Comparison of ENCODE assay signal across 1 cellular context in the genomic region with DNA sequence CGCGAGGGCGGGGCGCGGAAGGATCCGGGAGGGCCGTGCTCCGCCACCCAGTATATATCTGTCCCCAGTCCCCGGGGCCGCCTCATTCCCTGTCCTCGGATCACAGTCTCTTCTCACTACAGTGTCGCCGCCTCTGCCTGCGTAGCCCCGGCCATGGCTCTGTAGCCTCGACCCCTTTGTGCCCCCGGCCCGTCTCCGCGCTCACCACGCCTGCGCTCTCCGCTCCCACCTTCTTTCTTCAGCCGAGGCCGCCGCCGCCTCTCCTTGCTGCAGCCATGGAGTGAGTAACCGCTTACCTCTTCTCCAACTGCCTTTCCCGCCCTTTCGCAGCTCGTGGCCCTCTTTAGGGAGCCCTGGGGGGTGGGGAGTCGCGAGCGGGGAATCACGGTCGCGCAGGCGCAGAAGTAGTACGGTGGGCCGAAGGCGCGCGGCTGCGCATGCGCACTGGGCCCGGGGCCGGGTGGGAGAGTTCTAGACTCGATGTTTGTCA.
A peak's percentile ranks its signal among the peaks of the same experiment; 100 is the strongest.
TF ChIP-seq lines count a peak whose summit lies in the region.

A gene with protein sequence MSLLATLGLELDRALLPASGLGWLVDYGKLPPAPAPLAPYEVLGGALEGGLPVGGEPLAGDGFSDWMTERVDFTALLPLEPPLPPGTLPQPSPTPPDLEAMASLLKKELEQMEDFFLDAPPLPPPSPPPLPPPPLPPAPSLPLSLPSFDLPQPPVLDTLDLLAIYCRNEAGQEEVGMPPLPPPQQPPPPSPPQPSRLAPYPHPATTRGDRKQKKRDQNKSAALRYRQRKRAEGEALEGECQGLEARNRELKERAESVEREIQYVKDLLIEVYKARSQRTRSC (plus strand): TSS at position 85 of the 490 bp plus-strand sequence. CDS start 1,646 bp downstream, outside the sequence.
NUP62 (minus strand) TSS at position 384 of the 490 bp plus-strand sequence. CDS start 19,697 bp downstream, outside the sequence.

TF ChIP-seq in HepG2, 621 proteins besides CTCF, POLR2A, EP300 and RAD21 (continued from another document and continues in another):
- TF ChIP-seq ZNF557 (CRISPR knock-in tag; IDR thresholded peaks at IDR 0.05) (peak; percentile 68; the same call in 1 of the 2 replicates), ZNF232 (CRISPR knock-in tag; IDR thresholded peaks at IDR 0.05; ENCODE audit: borderline replicate concordance) (no peak), ZNF3 (CRISPR knock-in tag; IDR thresholded peaks at IDR 0.05) (no peak), ARNT2 (CRISPR knock-in tag; IDR thresholded peaks at IDR 0.05; ENCODE audit: low read depth) (peak; percentile 76; the same call in 1 of the 2 replicates), KAT7 (CRISPR knock-in tag; IDR thresholded peaks at IDR 0.05; ENCODE audit: borderline replicate concordance) (peak; percentile 93; the same call in 1 of the 2 replicates), ISL2 (CRISPR knock-in tag; IDR thresholded peaks at IDR 0.05) (peak; percentile 75), ZNF256 (CRISPR knock-in tag; conservative IDR thresholded peaks at IDR 0.05) (peak; percentile 87; the same call in 1 of the 2 replicates), ZNF292 (CRISPR knock-in tag; IDR thresholded peaks at IDR 0.05; ENCODE audit: borderline replicate concordance, low read depth) (peak; percentile 39), IKZF1 (IDR thresholded peaks at IDR 0.05) (no peak), IKZF4 (CRISPR knock-in tag; IDR thresholded peaks at IDR 0.05; ENCODE audit: borderline replicate concordance, low read depth, not compliant biosample characterization) (peak; percentile 90), ZNF205 (CRISPR knock-in tag; IDR thresholded peaks at IDR 0.05) (peak; percentile 44; the same call in 1 of the 2 replicates), CREBL2 (CRISPR knock-in tag; IDR thresholded peaks at IDR 0.05; ENCODE audit: borderline replicate concordance) (no peak; the same call in 1 of the 2 replicates), MYC (CRISPR knock-in tag; IDR thresholded peaks at IDR 0.05; ENCODE audit: borderline replicate concordance) (peak; percentile 87), BORCS8-MEF2B (CRISPR knock-in tag; IDR thresholded peaks at IDR 0.05) (peak; percentile 96), MTA3 (CRISPR knock-in tag; IDR thresholded peaks at IDR 0.05) (no peak), STAG1 (CRISPR knock-in tag; IDR thresholded peaks at IDR 0.05) (no peak), POLR2AphosphoS5 (IDR thresholded peaks at IDR 0.05; ENCODE audit: low read depth, low read length) (no peak), ZNF577 (CRISPR knock-in tag; IDR thresholded peaks at IDR 0.05; ENCODE audit: borderline replicate concordance, low read depth) (peak; percentile 72; the same call in 1 of the 2 replicates), SALL2 (CRISPR knock-in tag; IDR thresholded peaks at IDR 0.05) (peak; percentile 92), TBX3 (IDR thresholded peaks at IDR 0.05; ENCODE audit: borderline replicate concordance) (no peak), HNRNPUL1 (IDR thresholded peaks at IDR 0.05; ENCODE audit: low read depth, low read length) (0 out of 2 replicates have a peak, but pooled peaks have one; percentile 61), ZNF777 (CRISPR knock-in tag; IDR thresholded peaks at IDR 0.05) (no peak; the same call in 1 of the 2 replicates), POLR2AphosphoS2 (IDR thresholded peaks at IDR 0.05; ENCODE audit: low read depth, low read length) (no peak), NFE2L1 (CRISPR knock-in tag; IDR thresholded peaks at IDR 0.05; ENCODE audit: borderline replicate concordance) (0 out of 2 replicates have a peak, but pooled peaks have one; percentile 42), SYNCRIP (IDR thresholded peaks at IDR 0.05; ENCODE audit: insufficient read depth, low read depth, low read length) (no peak), BRF2 (CRISPR knock-in tag; IDR thresholded peaks at IDR 0.05) (peak; percentile 81; the same call in 1 of the 2 replicates), ASH2L (IDR thresholded peaks at IDR 0.05; ENCODE audit: insufficient read length, low read depth, low read length) (peak; percentile 82), FOXA1 (IDR thresholded peaks at IDR 0.05) (no peak), FOXA1 (CRISPR knock-in tag; IDR thresholded peaks at IDR 0.05) (no peak; the same call in 1 of the 2 replicates), RFX5 (IDR thresholded peaks at IDR 0.05; ENCODE audit: low read depth, low read length) (no peak), ZNF784 (CRISPR knock-in tag; IDR thresholded peaks at IDR 0.05; ENCODE audit: borderline replicate concordance) (no peak), ATAD3A (CRISPR knock-in tag; IDR thresholded peaks at IDR 0.05) (no peak; the same call in 1 of the 2 replicates), TGIF2 (CRISPR knock-in tag; IDR thresholded peaks at IDR 0.05) (peak; percentile 28; the same call in 1 of the 2 replicates), SIN3A (IDR thresholded peaks at IDR 0.05; ENCODE audit: borderline replicate concordance, low read depth, low read length) (no peak), BRD4 (CRISPR knock-in tag; IDR thresholded peaks at IDR 0.05) (peak; percentile 67; the same call in 1 of the 2 replicates), RFXAP (CRISPR knock-in tag; IDR thresholded peaks at IDR 0.05; ENCODE audit: borderline replicate concordance) (peak; percentile 85; the same call in 1 of the 2 replicates), AHR (CRISPR knock-in tag; IDR thresholded peaks at IDR 0.05) (0 out of 2 replicates have a peak, but pooled peaks have one; percentile 25), ZNF567 (CRISPR knock-in tag; IDR thresholded peaks at IDR 0.05; ENCODE audit: borderline replicate concordance) (peak; percentile 53; the same call in 1 of the 2 replicates)
- TF ChIP-seq, protein P1, sequence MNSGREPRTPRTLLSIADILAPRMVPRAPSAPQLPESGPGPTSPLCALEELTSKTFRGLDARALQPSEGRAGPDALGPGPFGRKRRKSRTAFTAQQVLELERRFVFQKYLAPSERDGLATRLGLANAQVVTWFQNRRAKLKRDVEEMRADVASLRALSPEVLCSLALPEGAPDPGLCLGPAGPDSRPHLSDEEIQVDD (CRISPR knock-in tag; IDR thresholded peaks at IDR 0.05; ENCODE audit: borderline replicate concordance), result no peak; the same call in 1 of the 2 replicates
- TF ChIP-seq, protein P2, sequence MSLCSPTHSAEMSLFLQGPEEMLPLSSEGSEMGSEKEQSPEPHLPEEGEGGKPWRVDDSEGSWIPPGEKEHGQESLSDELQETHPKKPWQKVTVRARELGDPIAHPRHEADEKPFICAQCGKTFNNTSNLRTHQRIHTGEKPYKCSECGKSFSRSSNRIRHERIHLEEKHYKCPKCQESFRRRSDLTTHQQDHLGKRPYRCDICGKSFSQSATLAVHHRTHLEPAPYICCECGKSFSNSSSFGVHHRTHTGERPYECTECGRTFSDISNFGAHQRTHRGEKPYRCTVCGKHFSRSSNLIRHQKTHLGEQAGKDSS (CRISPR knock-in tag; IDR thresholded peaks at IDR 0.05; ENCODE audit: borderline replicate concordance, low read depth), result peak; percentile 43; the same call in 1 of the 2 replicates
- TF ChIP-seq, protein P3, sequence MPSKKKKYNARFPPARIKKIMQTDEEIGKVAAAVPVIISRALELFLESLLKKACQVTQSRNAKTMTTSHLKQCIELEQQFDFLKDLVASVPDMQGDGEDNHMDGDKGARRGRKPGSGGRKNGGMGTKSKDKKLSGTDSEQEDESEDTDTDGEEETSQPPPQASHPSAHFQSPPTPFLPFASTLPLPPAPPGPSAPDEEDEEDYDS (CRISPR knock-in tag; IDR thresholded peaks at IDR 0.05), result no peak
- TF ChIP-seq, protein P4, sequence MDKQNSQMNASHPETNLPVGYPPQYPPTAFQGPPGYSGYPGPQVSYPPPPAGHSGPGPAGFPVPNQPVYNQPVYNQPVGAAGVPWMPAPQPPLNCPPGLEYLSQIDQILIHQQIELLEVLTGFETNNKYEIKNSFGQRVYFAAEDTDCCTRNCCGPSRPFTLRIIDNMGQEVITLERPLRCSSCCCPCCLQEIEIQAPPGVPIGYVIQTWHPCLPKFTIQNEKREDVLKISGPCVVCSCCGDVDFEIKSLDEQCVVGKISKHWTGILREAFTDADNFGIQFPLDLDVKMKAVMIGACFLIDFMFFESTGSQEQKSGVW (CRISPR knock-in tag; IDR thresholded peaks at IDR 0.05; ENCODE audit: borderline replicate concordance), result peak; percentile 72; the same call in 1 of the 2 replicates
- TF ChIP-seq, protein P5, sequence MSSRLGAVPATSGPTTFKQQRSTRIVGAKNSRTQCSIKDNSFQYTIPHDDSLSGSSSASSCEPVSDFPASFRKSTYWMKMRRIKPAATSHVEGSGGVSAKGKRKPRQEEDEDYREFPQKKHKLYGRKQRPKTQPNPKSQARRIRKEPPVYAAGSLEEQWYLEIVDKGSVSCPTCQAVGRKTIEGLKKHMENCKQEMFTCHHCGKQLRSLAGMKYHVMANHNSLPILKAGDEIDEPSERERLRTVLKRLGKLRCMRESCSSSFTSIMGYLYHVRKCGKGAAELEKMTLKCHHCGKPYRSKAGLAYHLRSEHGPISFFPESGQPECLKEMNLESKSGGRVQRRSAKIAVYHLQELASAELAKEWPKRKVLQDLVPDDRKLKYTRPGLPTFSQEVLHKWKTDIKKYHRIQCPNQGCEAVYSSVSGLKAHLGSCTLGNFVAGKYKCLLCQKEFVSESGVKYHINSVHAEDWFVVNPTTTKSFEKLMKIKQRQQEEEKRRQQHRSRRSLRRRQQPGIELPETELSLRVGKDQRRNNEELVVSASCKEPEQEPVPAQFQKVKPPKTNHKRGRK (CRISPR knock-in tag; IDR thresholded peaks at IDR 0.05), result no peak; the same call in 1 of the 2 replicates
- TF ChIP-seq, protein P6, sequence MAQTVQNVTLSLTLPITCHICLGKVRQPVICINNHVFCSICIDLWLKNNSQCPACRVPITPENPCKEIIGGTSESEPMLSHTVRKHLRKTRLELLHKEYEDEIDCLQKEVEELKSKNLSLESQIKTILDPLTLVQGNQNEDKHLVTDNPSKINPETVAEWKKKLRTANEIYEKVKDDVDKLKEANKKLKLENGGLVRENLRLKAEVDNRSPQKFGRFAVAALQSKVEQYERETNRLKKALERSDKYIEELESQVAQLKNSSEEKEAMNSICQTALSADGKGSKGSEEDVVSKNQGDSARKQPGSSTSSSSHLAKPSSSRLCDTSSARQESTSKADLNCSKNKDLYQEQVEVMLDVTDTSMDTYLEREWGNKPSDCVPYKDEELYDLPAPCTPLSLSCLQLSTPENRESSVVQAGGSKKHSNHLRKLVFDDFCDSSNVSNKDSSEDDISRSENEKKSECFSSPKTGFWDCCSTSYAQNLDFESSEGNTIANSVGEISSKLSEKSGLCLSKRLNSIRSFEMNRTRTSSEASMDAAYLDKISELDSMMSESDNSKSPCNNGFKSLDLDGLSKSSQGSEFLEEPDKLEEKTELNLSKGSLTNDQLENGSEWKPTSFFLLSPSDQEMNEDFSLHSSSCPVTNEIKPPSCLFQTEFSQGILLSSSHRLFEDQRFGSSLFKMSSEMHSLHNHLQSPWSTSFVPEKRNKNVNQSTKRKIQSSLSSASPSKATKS (CRISPR knock-in tag; IDR thresholded peaks at IDR 0.05), result no peak
- TF ChIP-seq, protein P7, sequence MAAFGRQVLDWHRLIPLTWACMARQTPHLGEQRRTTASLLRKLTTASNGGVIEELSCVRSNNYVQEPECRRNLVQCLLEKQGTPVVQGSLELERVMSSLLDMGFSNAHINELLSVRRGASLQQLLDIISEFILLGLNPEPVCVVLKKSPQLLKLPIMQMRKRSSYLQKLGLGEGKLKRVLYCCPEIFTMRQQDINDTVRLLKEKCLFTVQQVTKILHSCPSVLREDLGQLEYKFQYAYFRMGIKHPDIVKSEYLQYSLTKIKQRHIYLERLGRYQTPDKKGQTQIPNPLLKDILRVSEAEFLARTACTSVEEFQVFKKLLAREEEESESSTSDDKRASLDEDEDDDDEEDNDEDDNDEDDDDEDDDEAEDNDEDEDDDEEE (CRISPR knock-in tag; IDR thresholded peaks at IDR 0.05), result no peak; the same call in 1 of the 2 replicates
- TF ChIP-seq, protein P8, sequence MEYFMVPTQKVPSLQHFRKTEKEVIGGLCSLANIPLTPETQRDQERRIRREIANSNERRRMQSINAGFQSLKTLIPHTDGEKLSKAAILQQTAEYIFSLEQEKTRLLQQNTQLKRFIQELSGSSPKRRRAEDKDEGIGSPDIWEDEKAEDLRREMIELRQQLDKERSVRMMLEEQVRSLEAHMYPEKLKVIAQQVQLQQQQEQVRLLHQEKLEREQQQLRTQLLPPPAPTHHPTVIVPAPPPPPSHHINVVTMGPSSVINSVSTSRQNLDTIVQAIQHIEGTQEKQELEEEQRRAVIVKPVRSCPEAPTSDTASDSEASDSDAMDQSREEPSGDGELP (IDR thresholded peaks at IDR 0.05; ENCODE audit: borderline replicate concordance, low read depth), result no peak
- TF ChIP-seq, protein P9, sequence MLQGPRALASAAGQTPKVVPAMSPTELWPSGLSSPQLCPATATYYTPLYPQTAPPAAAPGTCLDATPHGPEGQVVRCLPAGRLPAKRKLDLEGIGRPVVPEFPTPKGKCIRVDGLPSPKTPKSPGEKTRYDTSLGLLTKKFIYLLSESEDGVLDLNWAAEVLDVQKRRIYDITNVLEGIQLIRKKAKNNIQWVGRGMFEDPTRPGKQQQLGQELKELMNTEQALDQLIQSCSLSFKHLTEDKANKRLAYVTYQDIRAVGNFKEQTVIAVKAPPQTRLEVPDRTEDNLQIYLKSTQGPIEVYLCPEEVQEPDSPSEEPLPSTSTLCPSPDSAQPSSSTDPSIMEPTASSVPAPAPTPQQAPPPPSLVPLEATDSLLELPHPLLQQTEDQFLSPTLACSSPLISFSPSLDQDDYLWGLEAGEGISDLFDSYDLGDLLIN (CRISPR knock-in tag; IDR thresholded peaks at IDR 0.05; ENCODE audit: borderline replicate concordance), result no peak
